In genomic region chr11:95794086-95794485, GRCh38 we compare ENCODE assay signal across 25 cellular contexts. TPM values are rescaled to one million over a fixed set of nuclear protein-coding genes. Genes with fewer than 3 reads are reported as not detected.
DNase-seq lines count a peak whose midpoint lies in the region; ATAC-seq, FAIRE-seq and TF ChIP-seq lines count a peak whose summit lies in the region.
"Had no signal": no experiment of that assay in that cellular context is flagged by ENCODE, and none has a peak within 500 bp of the region (broad histone marks: within the 10 kb centered on the region; RNA-seq: fewer than 3 reads in every experiment).

No MANE protein-coding gene starts in this region.

- TF ChIP-seq CTCF in HEK293 (tag by site-specific recombination; IDR thresholded peaks at IDR 0.05) = no peak
- no peak for TF ChIP-seq CTCF in K562 (IDR thresholded peaks at IDR 0.05 in 2 of 3, conservative IDR thresholded peaks at IDR 0.05 in 1 of 3; ENCODE audit: insufficient read depth in 2 of 3, low read depth in 1 of 3, low read length in 3 of 3)
- no peak for TF ChIP-seq CTCF in neural crest cell (conservative IDR thresholded peaks at IDR 0.05)
- no peak for TF ChIP-seq CTCF in activated CD8-positive, alpha-beta T cell treated with anti-CD3 and anti-CD28 coated beads for 36 hours (IDR thresholded peaks at IDR 0.05)

- FAIRE-seq in K562 (lab: Jason Lieb, UNC) = no peak

- no peak for TF ChIP-seq POLR2A in K562 (conservative IDR thresholded peaks at IDR 0.05)

- H3K79me2 ChIP-seq in K562 (ENCODE audit: control insufficient read depth, insufficient read depth, low read length) = peaks cover 88% of the 10 kb centered on the region

- no TSS peak for BruUV-seq in K562 (replicated peaks; lab: Mats Ljungman, UMichigan)

- no peak overlapping the region for H2AFZ ChIP-seq in K562 (ENCODE audit: low read depth, low read length)
- H2AFZ ChIP-seq: PC-9 had no signal

- H3K4me1 Mint-ChIP-seq in neural crest cell = peaks cover 37% of the 10 kb centered on the region
- H3K4me1 Mint-ChIP-seq in activated CD8-positive, alpha-beta T cell treated with anti-CD3 and anti-CD28 coated beads for 36 hours (ENCODE audit: low read depth) = peaks cover 45% of the 10 kb centered on the region

- H3K9me3 Mint-ChIP-seq in neural crest cell = no peaks in the 10 kb centered on the region
- no peaks in the 10 kb centered on the region for H3K9me3 Mint-ChIP-seq in activated CD8-positive, alpha-beta T cell treated with anti-CD3 and anti-CD28 coated beads for 36 hours
- H3K9me3 Mint-ChIP-seq: activated CD4-positive, alpha-beta T cell treated with anti-CD3 and anti-CD28 coated beads, Interleukin-2, amount 10 ng/mL, durations not matched to agents 24 days and 14 days; central memory CD8-positive, alpha-beta T cell; nephron; stimulated activated naive B cell treated with anti-CD40 and anti-IgM and Interleukin-4, amounts not matched to agents 10 μg/mL and 1 μg/mL and 100 μg/mL, for 72 hours had no signal

- H3K9ac ChIP-seq in K562 (ENCODE audit: insufficient read depth in 1 of 2, low read depth in 2 of 2, low read length in 2 of 2) = peak overlapping the region in 1 of 2 experiments; percentile 3; a peak in 1 of 4 replicates

- CTCF ChIA-PET in HEK293 (lab: Yijun Ruan, JAX) (interaction anchor here (0.6 kb wide), 1 partner anchor 247 kb away, joined by 3 read pairs; no protein-coding TSS in a partner anchor), K562 (lab: Yijun Ruan, JAX; ENCODE audit: low intra/inter-chr PET ratio) (no interaction called here)
- CTCF ChIA-PET in activated CD8-positive, alpha-beta T cell treated with anti-CD3 and anti-CD28 coated beads for 36 hours (lab: Charles Lee) = no interaction called here

- H3K4me3 Mint-ChIP-seq in neural crest cell = peak overlapping the region; percentile 39
- H3K4me3 Mint-ChIP-seq in activated CD8-positive, alpha-beta T cell treated with anti-CD3 and anti-CD28 coated beads for 36 hours = no peak overlapping the region
- H3K4me3 Mint-ChIP-seq: activated CD4-positive, alpha-beta T cell treated with anti-CD3 and anti-CD28 coated beads, Interleukin-2, amount 10 ng/mL, durations not matched to agents 24 days and 14 days; central memory CD8-positive, alpha-beta T cell; stimulated activated naive B cell treated with anti-CD40 and anti-IgM and Interleukin-4, amounts not matched to agents 10 μg/mL and 1 μg/mL and 100 μg/mL, for 72 hours had no signal

- POLR2A ChIA-PET in HEK293 (lab: Yijun Ruan, JAX) = no interaction called here
- POLR2A ChIA-PET in K562 (lab: Yijun Ruan, JAX) = interaction anchor here (0.6 to 1.2 kb wide), 2 partner anchors 22 to 45 kb away, joined by 3 read pairs; no protein-coding TSS in a partner anchor
- POLR2A ChIA-PET in activated CD8-positive, alpha-beta T cell treated with anti-CD3 and anti-CD28 coated beads for 36 hours (lab: Charles Lee) = no interaction called here

- H3K9me3 ChIP-seq in HEK293 (ENCODE audit: control insufficient read depth, insufficient read depth, low read depth, low read length) (no peaks in the 10 kb centered on the region), K562 (replicated peaks; ENCODE audit: control insufficient read depth, insufficient read depth, low read depth, low read length) (no peaks in the 10 kb centered on the region)
- H3K9me3 ChIP-seq: prostate gland, SJCRH30, thoracic aorta had no signal

- H3K36me3 Mint-ChIP-seq in neural crest cell (ENCODE audit: low read depth) = no peaks in the 10 kb centered on the region
- peaks cover 31% of the 10 kb centered on the region for H3K36me3 Mint-ChIP-seq in activated CD8-positive, alpha-beta T cell treated with anti-CD3 and anti-CD28 coated beads for 36 hours (ENCODE audit: low read depth)

- H3K27ac Mint-ChIP-seq in neural crest cell (ENCODE audit: unreplicated experiment) = no peak overlapping the region
- no peak overlapping the region for H3K27ac Mint-ChIP-seq in activated CD8-positive, alpha-beta T cell treated with anti-CD3 and anti-CD28 coated beads for 36 hours
- H3K27ac Mint-ChIP-seq: activated CD4-positive, alpha-beta T cell treated with anti-CD3 and anti-CD28 coated beads, Interleukin-2, amount 10 ng/mL, durations not matched to agents 24 days and 14 days; nephron; stimulated activated naive B cell treated with anti-CD40 and anti-IgM and Interleukin-4, amounts not matched to agents 10 μg/mL and 1 μg/mL and 100 μg/mL, for 72 hours had no signal

- H3K4me3 ChIP-seq in HEK293 (ENCODE audit: low read depth, low read length) (no peak overlapping the region), K562 (no peak overlapping the region)
- H3K4me3 ChIP-seq: PC-9, prostate gland, SJCRH30, skin epidermis, thoracic aorta had no signal

- no peaks in the 10 kb centered on the region for H4K20me1 ChIP-seq in K562 (replicated peaks; ENCODE audit: control insufficient read depth, insufficient read depth, low read length)

- H3K27me3 Mint-ChIP-seq in neural crest cell (ENCODE audit: low read depth) = no peaks in the 10 kb centered on the region
- H3K27me3 Mint-ChIP-seq in activated CD8-positive, alpha-beta T cell treated with anti-CD3 and anti-CD28 coated beads for 36 hours = no peaks in the 10 kb centered on the region
- H3K27me3 Mint-ChIP-seq: activated CD4-positive, alpha-beta T cell treated with anti-CD3 and anti-CD28 coated beads, Interleukin-2, amount 10 ng/mL, durations not matched to agents 24 days and 14 days; central memory CD8-positive, alpha-beta T cell; stimulated activated naive B cell treated with anti-CD40 and anti-IgM and Interleukin-4, amounts not matched to agents 10 μg/mL and 1 μg/mL and 100 μg/mL, for 72 hours had no signal

- H3K27me3 ChIP-seq in K562 (ENCODE audit: control insufficient read depth in 2 of 2, insufficient read depth in 2 of 2, low read length in 2 of 2) = no peaks in the 10 kb centered on the region
- H3K27me3 ChIP-seq: SJCRH30 had no signal

- TF ChIP-seq EP300 in K562 (IDR thresholded peaks at IDR 0.05; ENCODE audit: low read length) = no peak

- H3K4me2 ChIP-seq in K562 (ENCODE audit: insufficient read depth, low read length) = peak overlapping the region; percentile 46
- H3K4me2 ChIP-seq: PC-9 had no signal

- DNase-seq in NCI-H69 (lab: John Stamatoyannopoulos, UW) = peak; percentile 38
- DNase-seq in K562 (ENCODE audit: extremely low read depth in 1 of 4, low spot score in 3 of 4) = no peak
- DNase-seq in neural crest cell (ENCODE audit: low read depth, low spot score) = no peak
- DNase-seq in NOMO-1 treated with dmso at 0.1 percent for 144 hours (lab: John Stamatoyannopoulos, UW; ENCODE audit: unreplicated experiment) = no peak
- DNase-seq in NCI-H226 = no peak
- no peak for DNase-seq in activated CD8-positive, alpha-beta T cell treated with anti-CD3 and anti-CD28 coated beads for 36 hours
- DNase-seq: activated CD4-positive, alpha-beta T cell treated with anti-CD3 and anti-CD28 coated beads, Interleukin-2, amount 10 ng/mL, durations not matched to agents 24 days and 14 days; activated gamma-delta T cell; amygdala; foreskin melanocyte; H7; hippocampal formation; NCI-H1694 treated with DMSO at 0.1 percent for 48 hours; NCI-H748 treated with DMSO at 0.1 percent for 48 hours; SJCRH30; stimulated activated naive B cell treated with anti-CD40 and anti-IgM and Interleukin-4, amounts not matched to agents 10 μg/mL and 1 μg/mL and 100 μg/mL, for 72 hours had no signal

- no peak for ATAC-seq in K562
- ATAC-seq in HG02973 (IDR thresholded peaks at IDR 0.05; ENCODE audit: unreplicated experiment) = no peak
- ATAC-seq in activated CD8-positive, alpha-beta T cell treated with anti-CD3 and anti-CD28 coated beads for 36 hours = no peak
- ATAC-seq: stimulated activated naive B cell treated with anti-CD40 and anti-IgM and Interleukin-4, amounts not matched to agents 10 μg/mL and 1 μg/mL and 100 μg/mL, for 72 hours had no signal

- intact Hi-C loops in K562 (cut with micrococcal nuclease) = loop anchor here (5.0 kb wide), 1 partner anchor 448 kb away; no protein-coding TSS in a partner anchor
- intact Hi-C loops in activated CD8-positive, alpha-beta T cell treated with anti-CD3 and anti-CD28 coated beads for 36 hours (cut with micrococcal nuclease) = no loop called here

- TF ChIP-seq RAD21 in K562 (CRISPR knock-in tag; conservative IDR thresholded peaks at IDR 0.05 in 1 of 2, IDR thresholded peaks at IDR 0.05 in 1 of 2) = no peak

- peaks cover 0 to 2% of the 10 kb centered on the region in 2 experiments; a peak in 1 of 3 replicates for H3K36me3 ChIP-seq in HEK293 (ENCODE audit: control insufficient read depth in 2 of 2, insufficient read depth in 1 of 2, low read length in 2 of 2)
- peaks cover 21% of the 10 kb centered on the region; the same call in 2 of the 3 replicates for H3K36me3 ChIP-seq in K562 (ENCODE audit: control insufficient read depth, insufficient read depth, low read length)
- H3K36me3 ChIP-seq: prostate gland, SJCRH30, thoracic aorta had no signal

- 26% methylated on average over 5 of the region's 5 CpGs for WGBS in K562 (ENCODE audit: insufficient coverage, low coverage, missing lambda C conversion rate)

- H3K4me1 ChIP-seq in HEK293 (ENCODE audit: control insufficient read depth, insufficient read depth, low read length) (no peaks in the 10 kb centered on the region), K562 (replicated peaks in 1 of 2; ENCODE audit: control insufficient read depth in 2 of 2, insufficient read depth in 2 of 2, low read length in 2 of 2) (peaks cover 2 to 10% of the 10 kb centered on the region in 2 experiments; a peak in 4 of 5 replicates)
- H3K4me1 ChIP-seq: prostate gland had no signal

- in situ Hi-C loops in K562 (cut with MboI) = no loop called here

- H3K27ac ChIP-seq in HEK293 (ENCODE audit: extremely low read depth, low read depth, low read length) = no peak overlapping the region
- peak overlapping the region; percentile 20; the same call in 2 of the 3 replicates for H3K27ac ChIP-seq in K562 (ENCODE audit: extremely low read depth, low read depth, low read length)
- H3K27ac ChIP-seq: C4-2B, PC-9, prostate gland, SJCRH30, skin epidermis, thoracic aorta had no signal

- H3K9me1 ChIP-seq in K562 (ENCODE audit: control insufficient read depth, insufficient read depth, low read length) = no peaks in the 10 kb centered on the region

RNA-seq across cellular contexts. Expression of gene CEP57, which starts 3.8 kb away (rescaled TPM):
- 28.8 and 122 TPM in 2 replicates for total RNA-seq in K562 (2011; cell fraction: chromatin; rRNA removed; ENCODE audit: low replicate concordance)
- total RNA-seq in K562 (2011; cell fraction: nucleolus; rRNA removed) = 16.0 and 21.6 TPM in 2 replicates
- total RNA-seq in K562 (2011; cell fraction: nucleoplasm; rRNA removed) = 36.4 and 64.2 TPM in 2 replicates
- total RNA-seq in K562 (2014; rRNA removed) (50.7 and 62.7 TPM in 2 replicates), K562 (2014; rRNA removed; fragmentation: Illumina TruSeq; extraction: Trizol) (85.3 and 103 TPM in 2 replicates), K562 (2015; rRNA removed; fragmentation: Illumina TruSeq; extraction: Trizol) (71.0 and 81.5 TPM in 2 replicates), K562 (2021) (65.2 and 66.4 TPM in 2 replicates), neural crest cell (81.7 and 82.0 TPM in 2 replicates)
- polyA plus RNA-seq in K562 (2011; rRNA removed) (76.5 and 88.1 TPM in 2 replicates), K562 (2014; fragmentation: Illumina TruSeq; extraction: Trizol) (67.3 and 74.3 TPM in 2 replicates), K562 (2014; fragmentation: Nextera tagmentation; extraction: Ambion mirVana) (10 to 100 TPM; 25.1 to 33.9 TPM), K562 (2014; rRNA removed) (47.5 and 54.3 TPM in 2 replicates)
- 26.5 and 37.3 TPM in 2 replicates for polyA plus RNA-seq in K562 (2011; cell fraction: cytosol; rRNA removed)
- 36.1 and 55.6 TPM in 2 replicates for polyA plus RNA-seq in K562 (2011; cell fraction: nucleus; rRNA removed)
- polyA plus RNA-seq in K562 (2012) = 50.5 and 75.0 TPM in 2 replicates
- 101 and 113 TPM in 2 replicates for polyA minus RNA-seq in K562 (2011; rRNA and poly(A)+ RNA removed)
- 27.6 and 43.8 TPM in 2 replicates for polyA minus RNA-seq in K562 (2011; cell fraction: cytosol; rRNA and poly(A)+ RNA removed)
- polyA minus RNA-seq in K562 (2011; cell fraction: nucleus; rRNA and poly(A)+ RNA removed) = 37.0 and 69.0 TPM in 2 replicates
- total RNA-seq in activated CD8-positive, alpha-beta T cell treated with anti-CD3 and anti-CD28 coated beads for 36 hours = 100 to 1,000 TPM; 123 to 124 TPM

RNA-seq across cellular contexts. Expression of gene FAM76B, which starts 4.5 kb away (rescaled TPM):
- 65.3 and 224 TPM in 2 replicates for total RNA-seq in K562 (2011; cell fraction: chromatin; rRNA removed; ENCODE audit: low replicate concordance)
- 35.2 and 52.4 TPM in 2 replicates for total RNA-seq in K562 (2011; cell fraction: nucleolus; rRNA removed)
- 64.7 and 73.8 TPM in 2 replicates for total RNA-seq in K562 (2011; cell fraction: nucleoplasm; rRNA removed)
- total RNA-seq in K562 (2014; rRNA removed) (24.6 and 25.6 TPM in 2 replicates), K562 (2014; rRNA removed; fragmentation: Illumina TruSeq; extraction: Trizol) (46.8 and 56.4 TPM in 2 replicates), K562 (2015; rRNA removed; fragmentation: Illumina TruSeq; extraction: Trizol) (42.4 and 48.9 TPM in 2 replicates), K562 (2021) (28.4 and 33.9 TPM in 2 replicates), neural crest cell (45.3 and 52.6 TPM in 2 replicates)
- polyA plus RNA-seq in K562 (2011; rRNA removed) (60.0 and 62.6 TPM in 2 replicates), K562 (2014; fragmentation: Illumina TruSeq; extraction: Trizol) (35.0 and 36.2 TPM in 2 replicates), K562 (2014; fragmentation: Nextera tagmentation; extraction: Ambion mirVana) (10 to 100 TPM; 22.5 to 23.7 TPM), K562 (2014; rRNA removed) (32.9 and 51.1 TPM in 2 replicates)
- polyA plus RNA-seq in K562 (2011; cell fraction: cytosol; rRNA removed) = 6.0 and 14.0 TPM in 2 replicates
- 92.7 and 160 TPM in 2 replicates for polyA plus RNA-seq in K562 (2011; cell fraction: nucleus; rRNA removed)
- 19.1 and 27.1 TPM in 2 replicates for polyA plus RNA-seq in K562 (2012)
- polyA minus RNA-seq in K562 (2011; rRNA and poly(A)+ RNA removed) = 73.2 and 83.6 TPM in 2 replicates
- 13.8 and 16.7 TPM in 2 replicates for polyA minus RNA-seq in K562 (2011; cell fraction: cytosol; rRNA and poly(A)+ RNA removed)
- polyA minus RNA-seq in K562 (2011; cell fraction: nucleus; rRNA and poly(A)+ RNA removed) = 59.1 and 144 TPM in 2 replicates
- total RNA-seq in activated CD8-positive, alpha-beta T cell treated with anti-CD3 and anti-CD28 coated beads for 36 hours = 10 to 100 TPM; 45.3 to 46.0 TPM

Comparison
In these comparisons a context has a peak if more than half of its experiments do, and no peak if none do; other contexts are left out.
1. Of the 44 proteins assayed by ChIP-seq in both K562 and HEK293: peak only in K562: none; only in HEK293: none; in both: PRDM10; in neither: 43.